Comparison of ENCODE assay signal across 1 cellular context in the genomic region with DNA sequence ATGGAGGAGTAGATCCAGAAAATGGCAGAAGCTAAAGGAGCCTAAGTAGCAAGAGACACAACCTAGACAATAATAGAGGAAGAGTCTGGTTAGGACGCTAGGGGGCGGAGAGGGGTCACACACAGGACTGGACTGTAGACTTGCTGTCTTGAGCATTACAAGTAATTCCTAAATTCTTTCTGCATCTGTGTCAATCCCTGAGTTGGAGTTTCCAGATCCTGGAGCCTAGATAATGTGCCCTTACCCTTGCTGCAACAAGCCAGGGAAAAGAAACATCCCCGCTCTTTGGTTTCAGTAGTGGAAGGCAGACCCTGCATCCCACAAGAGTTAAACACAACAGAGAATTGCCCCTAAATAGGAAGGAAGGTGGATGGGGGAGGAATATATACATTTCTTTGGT.
TF ChIP-seq lines count a peak whose summit lies in the region.

No MANE protein-coding gene starts in this region.

TF ChIP-seq in endothelial cell of umbilical vein, 7 proteins besides CTCF, POLR2A, EP300 and RAD21 (continued from another document):
- TF ChIP-seq, protein P1, sequence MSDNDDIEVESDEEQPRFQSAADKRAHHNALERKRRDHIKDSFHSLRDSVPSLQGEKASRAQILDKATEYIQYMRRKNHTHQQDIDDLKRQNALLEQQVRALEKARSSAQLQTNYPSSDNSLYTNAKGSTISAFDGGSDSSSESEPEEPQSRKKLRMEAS (IDR thresholded peaks at IDR 0.05; ENCODE audit: insufficient read depth, insufficient read length), result no peak
- TF ChIP-seq GATA2 (IDR thresholded peaks at IDR 0.05; ENCODE audit: insufficient read depth, insufficient read length, low read depth, low read length) (no peak), POLR2AphosphoS5 (IDR thresholded peaks at IDR 0.05; ENCODE audit: insufficient read depth, low read depth, low read length) (no peak)
TF ChIP-seq in endothelial cell of umbilical vein: peak in this region for 0.
